Comparison of ENCODE assay signal across 28 cellular contexts in genomic region chr6:165817771-165818170, GRCh38.
"Had no signal": no experiment of that assay in that cellular context is flagged by ENCODE, and none has a peak within 500 bp of the region (broad histone marks: within the 10 kb centered on the region; RNA-seq: fewer than 3 reads in every experiment).

No MANE protein-coding gene starts in this region.

- H3K36me3 Mint-ChIP-seq: mesothelial cell of epicardium; naive B cell; natural killer cell treated with Interleukin-12 subunit alpha and Interleukin-12 subunit beta and Interleukin-15 and Interleukin-18, amount 100 ng/mL, for 72 hours; stimulated activated naive B cell treated with anti-CD40 and anti-IgM and Interleukin-4, amounts not matched to agents 10 μg/mL and 1 μg/mL and 100 μg/mL, for 72 hours had no signal

- H3K4me1 Mint-ChIP-seq: mesothelial cell of epicardium; stimulated activated naive B cell treated with anti-CD40 and anti-IgM and Interleukin-4, amounts not matched to agents 10 μg/mL and 1 μg/mL and 100 μg/mL, for 72 hours had no signal

- H3K27ac Mint-ChIP-seq: mesothelial cell of epicardium; naive B cell; natural killer cell treated with Interleukin-12 subunit alpha and Interleukin-12 subunit beta and Interleukin-15 and Interleukin-18, amount 100 ng/mL, for 72 hours; stimulated activated naive B cell treated with anti-CD40 and anti-IgM and Interleukin-4, amounts not matched to agents 10 μg/mL and 1 μg/mL and 100 μg/mL, for 72 hours; stimulated activated naive CD8-positive, alpha-beta T cell treated with anti-CD3 and anti-CD28 coated beads, Interleukin-15, Interleukin-2, amounts not matched to agents 100 ng/mL and 50 ng/mL, for 24 hours had no signal

- H3K4me3 Mint-ChIP-seq: mesothelial cell of epicardium; naive B cell; natural killer cell treated with Interleukin-12 subunit alpha and Interleukin-12 subunit beta and Interleukin-15 and Interleukin-18, amount 100 ng/mL, for 72 hours; neural crest cell; stimulated activated naive B cell treated with anti-CD40 and anti-IgM and Interleukin-4, amounts not matched to agents 10 μg/mL and 1 μg/mL and 100 μg/mL, for 72 hours; stimulated activated naive CD8-positive, alpha-beta T cell treated with anti-CD3 and anti-CD28 coated beads, Interleukin-15, Interleukin-2, amounts not matched to agents 100 ng/mL and 50 ng/mL, for 24 hours had no signal

- H3K4me1 ChIP-seq: gastrocnemius medialis, psoas muscle, sigmoid colon, tibial nerve, vagina had no signal

- ATAC-seq: esophagus mucosa; gastrocnemius medialis; left lobe of liver; mucosa of descending colon; psoas muscle; right cardiac atrium; stimulated activated naive B cell treated with anti-CD40 and anti-IgM and Interleukin-4, amounts not matched to agents 10 μg/mL and 1 μg/mL and 100 μg/mL, for 72 hours had no signal

- H3K9me3 ChIP-seq: gastrocnemius medialis, mucosa of descending colon, ovary, psoas muscle, sigmoid colon, thoracic aorta, tibial nerve, vagina had no signal

- DNase-seq: cortex of kidney; effector CD4-positive, alpha-beta T cell; foreskin fibroblast; gastrocnemius medialis; head of caudate nucleus; kidney; mesenchymal stem cell; mucosa of descending colon; naive B cell; nucleus accumbens; ovary; posterior cingulate gyrus; psoas muscle; right cardiac atrium; sigmoid colon; stimulated activated CD4-positive, alpha-beta T cell treated with anti-CD3 and anti-CD28 coated beads, Interleukin-4, amount 100 ng/mL, for 4 hours; stimulated activated naive B cell treated with anti-CD40 and anti-IgM and Interleukin-4, amounts not matched to agents 10 μg/mL and 1 μg/mL and 100 μg/mL, for 72 hours had no signal

- H3K9me3 Mint-ChIP-seq: mesothelial cell of epicardium; natural killer cell treated with Interleukin-12 subunit alpha and Interleukin-12 subunit beta and Interleukin-15 and Interleukin-18, amount 100 ng/mL, for 72 hours; neural crest cell; stimulated activated naive B cell treated with anti-CD40 and anti-IgM and Interleukin-4, amounts not matched to agents 10 μg/mL and 1 μg/mL and 100 μg/mL, for 72 hours; stimulated activated naive CD8-positive, alpha-beta T cell treated with anti-CD3 and anti-CD28 coated beads, Interleukin-15, Interleukin-2, amounts not matched to agents 100 ng/mL and 50 ng/mL, for 24 hours had no signal

- H3K36me3 ChIP-seq: gastrocnemius medialis, ovary, sigmoid colon, thoracic aorta, tibial nerve, vagina had no signal

- H3K27ac ChIP-seq: epithelial cell of prostate, gastrocnemius medialis, ovary, psoas muscle, sigmoid colon, thoracic aorta, tibial nerve, vagina had no signal

- H3K27me3 ChIP-seq: ovary, vagina had no signal

- H3K4me3 ChIP-seq: gastrocnemius medialis, lung, mucosa of descending colon, ovary, psoas muscle, sigmoid colon, thoracic aorta, tibial nerve, vagina had no signal
